1 cellular context compared by ENCODE assay signal in genomic region chr2:112181571-112182290, GRCh38.
TF ChIP-seq lines count a peak whose summit lies in the region.

No MANE protein-coding gene starts in this region.

TF ChIP-seq in WTC11, 78 proteins besides CTCF, POLR2A, EP300 and RAD21 (continued from another document and continues in another):
- TF ChIP-seq FOXJ3 (CRISPR knock-in tag; IDR thresholded peaks at IDR 0.05; ENCODE audit: borderline replicate concordance), result no peak
- peak; percentile 57; the same call in 1 of the 2 replicates for TF ChIP-seq E2F4 (CRISPR knock-in tag; IDR thresholded peaks at IDR 0.05; ENCODE audit: borderline replicate concordance, low read depth)
- peak; percentile 93 for TF ChIP-seq FOXK1 (CRISPR knock-in tag; IDR thresholded peaks at IDR 0.05)
- 0 out of 2 replicates have a peak, but pooled peaks have one; percentile 89 for TF ChIP-seq ZNF138 (CRISPR knock-in tag; conservative IDR thresholded peaks at IDR 0.05)
- peak; percentile 93; the same call in 1 of the 2 replicates for TF ChIP-seq AFF4 (CRISPR knock-in tag; IDR thresholded peaks at IDR 0.05; ENCODE audit: borderline replicate concordance)
- no peak for TF ChIP-seq GABPB1 (CRISPR knock-in tag; IDR thresholded peaks at IDR 0.05)
- peak; percentile 96 for TF ChIP-seq ETV6 (CRISPR knock-in tag; IDR thresholded peaks at IDR 0.05)
- no peak for TF ChIP-seq ZNF671 (CRISPR knock-in tag; IDR thresholded peaks at IDR 0.05)
- TF ChIP-seq PRDM15 (CRISPR knock-in tag; IDR thresholded peaks at IDR 0.05), result peak; percentile 57
- TF ChIP-seq TP53 (CRISPR knock-in tag; IDR thresholded peaks at IDR 0.05), result peak; percentile 97
- peak; percentile 88; the same call in 1 of the 2 replicates for TF ChIP-seq ELF4 (CRISPR knock-in tag; IDR thresholded peaks at IDR 0.05; ENCODE audit: low read depth)
- no peak for TF ChIP-seq ZNF423 (CRISPR knock-in tag; IDR thresholded peaks at IDR 0.05)
- peak; percentile 90 for TF ChIP-seq ZBTB21 (CRISPR knock-in tag; IDR thresholded peaks at IDR 0.05; ENCODE audit: borderline replicate concordance)
- TF ChIP-seq ZNF512 (CRISPR knock-in tag; IDR thresholded peaks at IDR 0.05; ENCODE audit: borderline replicate concordance), result no peak
- TF ChIP-seq GTF2I (CRISPR knock-in tag; conservative IDR thresholded peaks at IDR 0.05), result no peak
- no peak for TF ChIP-seq EMX1 (CRISPR knock-in tag; IDR thresholded peaks at IDR 0.05)
- TF ChIP-seq KAT7 (CRISPR knock-in tag; IDR thresholded peaks at IDR 0.05; ENCODE audit: borderline replicate concordance), result peak; percentile 94; the same call in 1 of the 2 replicates
- TF ChIP-seq NFYB (CRISPR knock-in tag; conservative IDR thresholded peaks at IDR 0.05; ENCODE audit: low read depth), result peak; percentile 37; the same call in 1 of the 2 replicates
- 0 out of 2 replicates have a peak, but pooled peaks have one; percentile 70 for TF ChIP-seq ZNF263 (CRISPR knock-in tag; IDR thresholded peaks at IDR 0.05; ENCODE audit: low read depth)
- TF ChIP-seq ATF6 (CRISPR knock-in tag; IDR thresholded peaks at IDR 0.05), result no peak
- peak; percentile 77; the same call in 1 of the 2 replicates for TF ChIP-seq NR2C2 (CRISPR knock-in tag; IDR thresholded peaks at IDR 0.05)
- TF ChIP-seq E2F1 (CRISPR knock-in tag; IDR thresholded peaks at IDR 0.05), result peak; percentile 97
- TF ChIP-seq USF2 (CRISPR knock-in tag; IDR thresholded peaks at IDR 0.05), result 0 out of 2 replicates have a peak, but pooled peaks have one; percentile 17
- peak; percentile 96 for TF ChIP-seq IRF1 (CRISPR knock-in tag; IDR thresholded peaks at IDR 0.05)
- TF ChIP-seq ATF2 (CRISPR knock-in tag; IDR thresholded peaks at IDR 0.05; ENCODE audit: borderline replicate concordance, low read depth), result peak; percentile 73; the same call in 1 of the 2 replicates
- peak; percentile 97 for TF ChIP-seq RELA (CRISPR knock-in tag; IDR thresholded peaks at IDR 0.05; ENCODE audit: borderline replicate concordance)
- TF ChIP-seq OVOL2 (CRISPR knock-in tag; IDR thresholded peaks at IDR 0.05; ENCODE audit: borderline replicate concordance), result no peak
- TF ChIP-seq RORB (CRISPR knock-in tag; IDR thresholded peaks at IDR 0.05), result no peak
- TF ChIP-seq ARID4B (CRISPR knock-in tag; IDR thresholded peaks at IDR 0.05; ENCODE audit: borderline replicate concordance), result peak; percentile 96
- peak; percentile 96 for TF ChIP-seq MYBL2 (CRISPR knock-in tag; IDR thresholded peaks at IDR 0.05)
- TF ChIP-seq FOXP1 (CRISPR knock-in tag; IDR thresholded peaks at IDR 0.05; ENCODE audit: borderline replicate concordance), result peak; percentile 99
